Comparison of ENCODE assay signal across 18 cellular contexts in genomic region chr16:16175296-16175695, GRCh38. TPM values are rescaled to one million over a fixed set of nuclear protein-coding genes. Genes with fewer than 3 reads are reported as not detected.
A peak's percentile ranks its signal among the peaks of the same experiment; 100 is the strongest.
DNase-seq lines count a peak whose midpoint lies in the region; ATAC-seq, FAIRE-seq and TF ChIP-seq lines count a peak whose summit lies in the region.
"Had no signal": no experiment of that assay in that cellular context is flagged by ENCODE, and none has a peak within 500 bp of the region (broad histone marks: within the 10 kb centered on the region; RNA-seq: fewer than 3 reads in every experiment).

No MANE protein-coding gene starts in this region.

- no peak for TF ChIP-seq POLR2A in right lobe of liver (IDR thresholded peaks at IDR 0.05)

- peaks cover 0 to 5% of the 10 kb centered on the region in 2 donors for H3K9me3 ChIP-seq in right atrium auricular region
- H3K9me3 ChIP-seq in heart right ventricle: peaks cover 0 to 8% (median 4%) of the 10 kb centered on the region in 11 donors
- H3K9me3 ChIP-seq in right lobe of liver: no peaks in the 10 kb centered on the region
- H3K9me3 ChIP-seq in mammary epithelial cell (replicated peaks; ENCODE audit: insufficient read depth, low read length): peaks cover 2% of the 10 kb centered on the region
- H3K9me3 ChIP-seq: SJCRH30 had no signal

- DNase-seq in Right ventricle myocardium superior: peak; percentile 56
- DNase-seq in right atrium auricular region (ENCODE audit: low spot score): no peak
- peak; percentile 59 to 64 for DNase-seq in heart right ventricle
- DNase-seq in right lobe of liver: peak in 2 of 3 donors; percentile 43 to 46
- no peak for DNase-seq in DMS114 treated with DMSO at 0.1 percent for 48 hours (lab: John Stamatoyannopoulos, UW; ENCODE audit: unreplicated experiment)
- no peak for DNase-seq in frontal cortex (ENCODE audit: low spot score in 2 of 2)
- DNase-seq in mammary epithelial cell: no peak
- DNase-seq: C1 segment of cervical spinal cord, NCI-H1048, NCI-H146, NCI-H2081, NCI-H510A, SJCRH30 had no signal

- in situ Hi-C loops in mammary epithelial cell (cut with MboI; ENCODE audit: low sequenced_read_pairs in 2 of 2): no loop called here

- no peaks in the 10 kb centered on the region for H3K27me3 ChIP-seq in right atrium auricular region
- no peaks in the 10 kb centered on the region for H3K27me3 ChIP-seq in heart right ventricle
- no peaks in the 10 kb centered on the region for H3K27me3 ChIP-seq in right lobe of liver
- H3K27me3 ChIP-seq in mammary epithelial cell (ENCODE audit: insufficient read depth, low read length): no peaks in the 10 kb centered on the region
- H3K27me3 ChIP-seq: SJCRH30 had no signal

- TF ChIP-seq CTCF in right atrium auricular region (IDR thresholded peaks at IDR 0.05) (no peak), heart right ventricle (IDR thresholded peaks at IDR 0.05) (no peak), right lobe of liver (IDR thresholded peaks at IDR 0.05) (no peak), mammary epithelial cell (conservative IDR thresholded peaks at IDR 0.05 in 1 of 2, IDR thresholded peaks at IDR 0.05 in 1 of 2; ENCODE audit: extremely low read depth in 1 of 2, insufficient read depth in 1 of 2, low read depth in 1 of 2, low read length in 2 of 2) (no peak)

- no peak overlapping the region for H2AFZ ChIP-seq in mammary epithelial cell (ENCODE audit: low read depth, low read length)

- H3K27ac ChIP-seq in right atrium auricular region (no peak overlapping the region), heart right ventricle (no peak overlapping the region), right lobe of liver (no peak overlapping the region), mammary epithelial cell (ENCODE audit: insufficient read depth, low read depth, low read length) (no peak overlapping the region)
- H3K27ac ChIP-seq: SJCRH30 had no signal

- no peaks in the 10 kb centered on the region for H3K79me2 ChIP-seq in mammary epithelial cell (ENCODE audit: insufficient read depth, low read length)

- 19 to 31% methylated on average over 5 of the region's 5 CpGs for WGBS in heart right ventricle, 2 donors
- no CpG with 5 or more reads among the region's 5 CpGs for WGBS in right lobe of liver (ENCODE audit: insufficient coverage, low coverage, low lambda C conversion rate, missing lambda C conversion rate)
- WGBS in mammary epithelial cell (ENCODE audit: low coverage, missing lambda C conversion rate): 62% methylated on average over 4 of the region's 5 CpGs

- no peak overlapping the region for H3K9ac ChIP-seq in mammary epithelial cell (ENCODE audit: insufficient read depth, low read length)

- ATAC-seq in Right ventricle myocardium superior (ENCODE audit: poor library complexity) (peak; percentile 79), heart right ventricle (peak; percentile 67 to 92 (median 84)), right lobe of liver (peak in 2 of 4 donors; percentile 13 to 24), HG02588 (IDR thresholded peaks at IDR 0.05; ENCODE audit: unreplicated experiment) (no peak)

- H3K4me3 ChIP-seq in right atrium auricular region: no peak overlapping the region
- H3K4me3 ChIP-seq in heart right ventricle: no peak overlapping the region
- H3K4me3 ChIP-seq in right lobe of liver: no peak overlapping the region
- H3K4me3 ChIP-seq in mammary epithelial cell (replicated peaks in 1 of 3; ENCODE audit: insufficient read depth in 1 of 3, low read depth in 2 of 3, low read length in 3 of 3): no peak overlapping the region
- H3K4me3 ChIP-seq: SJCRH30 had no signal

- dilution Hi-C loops in mammary epithelial cell (cut with HindIII; ENCODE audit: low sequenced_read_pairs): no loop called here

- intact Hi-C loops in Right ventricle myocardium superior (cut with DNase I) (no loop called here), heart right ventricle (cut with DNase I) (no loop called here), right lobe of liver (cut with DNase I) (no loop called here), mammary epithelial cell (cut with micrococcal nuclease) (no loop called here)

- H3K4me1 ChIP-seq in right atrium auricular region (no peaks in the 10 kb centered on the region), heart right ventricle (peaks cover 0 to 8% (median 3%) of the 10 kb centered on the region in 9 donors), right lobe of liver (no peaks in the 10 kb centered on the region), mammary epithelial cell (ENCODE audit: insufficient read depth, low read length) (no peaks in the 10 kb centered on the region)
- H3K4me1 ChIP-seq: SJCRH30 had no signal

- H4K20me1 ChIP-seq in mammary epithelial cell (ENCODE audit: insufficient read depth, low read length): no peaks in the 10 kb centered on the region

- no peak for FAIRE-seq in frontal cortex (lab: Jason Lieb, UNC)
- FAIRE-seq: A204.1, GM12892, H1 had no signal

- no TSS peak for BruUV-seq in mammary epithelial cell (replicated peaks; lab: Mats Ljungman, UMichigan)

- no peak overlapping the region for H3K4me2 ChIP-seq in mammary epithelial cell (ENCODE audit: insufficient read depth, low read depth, low read length)

- CTCF ChIA-PET in mammary epithelial cell (lab: Charles Lee; ENCODE audit: low non-redundant PET): no interaction called here

- H3K36me3 ChIP-seq in right atrium auricular region (no peaks in the 10 kb centered on the region), heart right ventricle (no peaks in the 10 kb centered on the region), right lobe of liver (peaks cover 0 to 83% (median 42%) of the 10 kb centered on the region in 4 donors), mammary epithelial cell (ENCODE audit: insufficient read depth, low read length) (no peaks in the 10 kb centered on the region)
- H3K36me3 ChIP-seq: SJCRH30 had no signal

RNA-seq across cellular contexts. Expression of gene ABCC6, which starts 48.0 kb away (rescaled TPM):
- total RNA-seq in Right ventricle myocardium superior (1.5 TPM), right atrium auricular region (1 to 10 TPM in 1 of 2 donors, under 1 TPM in 1; 0.52 to 1.8 TPM), heart right ventricle (1 to 10 TPM in 5 of 10 donors, under 1 TPM in 5; 0.28 to 2.3 (median 1.0) TPM), right lobe of liver (100 to 1,000 TPM in 3 of 6 experiments, 10 to 100 TPM in 3; 54.9 to 115 (median 97.1) TPM), frontal cortex (0.41 TPM), mammary epithelial cell (under 1 TPM in 1 of 2 donors, not detected in 1; 0.33 TPM)
- polyA plus RNA-seq in heart right ventricle (1 to 10 TPM in 1 of 2 donors, under 1 TPM in 1; 0.17 to 3.8 TPM), mammary epithelial cell (0.20 TPM)
- not detected for polyA minus RNA-seq in mammary epithelial cell
- total RNA-seq: MCF 10A had no signal

RNA-seq across cellular contexts. Expression of gene NOMO3, which starts 57.0 kb away (rescaled TPM):
- total RNA-seq in Right ventricle myocardium superior (32.9 TPM), right atrium auricular region (10 to 100 TPM; 83.0 to 92.1 TPM), heart right ventricle (100 to 1,000 TPM in 1 of 10 donors, 10 to 100 TPM in 9; 12.8 to 101 (median 52.4) TPM), right lobe of liver (10 to 100 TPM; 23.5 to 50.4 (median 31.5) TPM), frontal cortex (44.8 TPM), mammary epithelial cell (10 to 100 TPM; 33.8 to 74.3 TPM)
- polyA plus RNA-seq in heart right ventricle (10 to 100 TPM in 1 of 2 donors, 1 to 10 TPM in 1; 5.8 to 10.8 TPM), mammary epithelial cell (21.2 TPM)
- 201 TPM for polyA minus RNA-seq in mammary epithelial cell

Comparison
In these comparisons a context has a peak if more than half of its experiments do, and no peak if none do; other contexts are left out.
1. DNase-seq: peak in Right ventricle myocardium superior (single experiment), heart right ventricle (2 of 2) and right lobe of liver (2 of 3); none in right atrium auricular region (single experiment), DMS114 treated with DMSO at 0.1 percent for 48 hours (single experiment), frontal cortex (0 of 2) and mammary epithelial cell (single experiment).
2. RNA of gene ABCC6, which starts 48.0 kb away (total RNA-seq): 54.9 to 115 TPM in right lobe of liver; 0.52 to 1.8 TPM in right atrium auricular region, 1.5 TPM in Right ventricle myocardium superior (single experiment), 0.28 to 2.3 TPM in heart right ventricle, 0.41 TPM in frontal cortex (single experiment) and 0.33 TPM in mammary epithelial cell; every median in the first group is over 10 times any median in the second.